ENCODE assay signal across 23 cellular contexts in genomic region chr16:26391833-26392232, GRCh38.
"Had no signal": no experiment of that assay in that cellular context is flagged by ENCODE, and none has a peak within 500 bp of the region (broad histone marks: within the 10 kb centered on the region; RNA-seq: fewer than 3 reads in every experiment).

No MANE protein-coding gene starts in this region.

- H3K27ac ChIP-seq: foreskin keratinocyte, hepatocyte, ovary, prostate gland, spleen, tibial artery, upper lobe of left lung, uterus had no signal

- H3K36me3 Mint-ChIP-seq: stimulated activated memory B cell treated with anti-CD40 and anti-IgM and Interleukin-4, amounts not matched to agents 10 μg/mL and 1 μg/mL and 100 μg/mL, for 72 hours had no signal

- H3K9me3 ChIP-seq: mucosa of descending colon, ovary, prostate gland, tibial artery, upper lobe of left lung, uterus had no signal

- H3K27me3 ChIP-seq: foreskin keratinocyte, hepatocyte, ovary, tibial artery, upper lobe of left lung, uterus had no signal

- H3K4me1 ChIP-seq: foreskin keratinocyte, prostate gland, spleen, tibial artery, upper lobe of left lung, uterus had no signal

- H3K27me3 Mint-ChIP-seq: dendritic cell treated with granulocyte-macrophage colony-stimulating factor and Interleukin-4, amounts not matched to agents 40 ng/mL and 50 ng/mL, for 4 days; stimulated activated memory B cell treated with anti-CD40 and anti-IgM and Interleukin-4, amounts not matched to agents 10 μg/mL and 1 μg/mL and 100 μg/mL, for 72 hours had no signal

- H3K4me3 ChIP-seq: hepatocyte, mucosa of descending colon, ovary, prostate gland, spleen, tibial artery, upper lobe of left lung, uterus had no signal

- H3K27ac Mint-ChIP-seq: dendritic cell treated with granulocyte-macrophage colony-stimulating factor and Interleukin-4, amounts not matched to agents 40 ng/mL and 50 ng/mL, for 4 days; naive thymus-derived CD8-positive, alpha-beta T cell; stimulated activated memory B cell treated with anti-CD40 and anti-IgM and Interleukin-4, amounts not matched to agents 10 μg/mL and 1 μg/mL and 100 μg/mL, for 72 hours; stimulated activated naive CD8-positive, alpha-beta T cell treated with anti-CD3 and anti-CD28 coated beads, Interleukin-15, Interleukin-2, amounts not matched to agents 100 ng/mL and 50 ng/mL, for 24 hours had no signal

- H3K9me3 Mint-ChIP-seq: stimulated activated naive CD8-positive, alpha-beta T cell treated with anti-CD3 and anti-CD28 coated beads, Interleukin-15, Interleukin-2, amounts not matched to agents 100 ng/mL and 50 ng/mL, for 24 hours had no signal

- ATAC-seq: foreskin keratinocyte; left lobe of liver; mucosa of descending colon; naive thymus-derived CD8-positive, alpha-beta T cell; sciatic nerve; stimulated activated memory B cell treated with anti-CD40 and anti-IgM and Interleukin-4, amounts not matched to agents 10 μg/mL and 1 μg/mL and 100 μg/mL, for 72 hours had no signal

- DNase-seq: foreskin keratinocyte; head of caudate nucleus; islet precursor cell; mammary epithelial cell; mucosa of descending colon; naive thymus-derived CD8-positive, alpha-beta T cell; nucleus accumbens; ovary; spleen; stimulated activated CD4-positive, alpha-beta T cell treated with anti-CD3 and anti-CD28 coated beads, Interleukin-15, amount 100 ng/mL, for 24 hours; stimulated activated CD4-positive, alpha-beta T cell treated with anti-CD3 and anti-CD28 coated beads, Interleukin-1b, Interleukin-23, amount 100 ng/mL, for 48 hours; stimulated activated CD4-positive, alpha-beta T cell treated with anti-CD3 and anti-CD28 coated beads, Interleukin-4, amount 100 ng/mL, for 24 hours; tibial artery; upper lobe of left lung; uterus had no signal

- H3K79me2 ChIP-seq: hepatocyte had no signal

- H2AFZ ChIP-seq: hepatocyte had no signal

- H3K4me3 Mint-ChIP-seq: dendritic cell treated with granulocyte-macrophage colony-stimulating factor and Interleukin-4, amounts not matched to agents 40 ng/mL and 50 ng/mL, for 4 days; naive thymus-derived CD8-positive, alpha-beta T cell; neural crest cell; stimulated activated memory B cell treated with anti-CD40 and anti-IgM and Interleukin-4, amounts not matched to agents 10 μg/mL and 1 μg/mL and 100 μg/mL, for 72 hours; stimulated activated naive CD8-positive, alpha-beta T cell treated with anti-CD3 and anti-CD28 coated beads, Interleukin-15, Interleukin-2, amounts not matched to agents 100 ng/mL and 50 ng/mL, for 24 hours had no signal

- H3K4me1 Mint-ChIP-seq: naive thymus-derived CD8-positive, alpha-beta T cell; neural crest cell; stimulated activated memory B cell treated with anti-CD40 and anti-IgM and Interleukin-4, amounts not matched to agents 10 μg/mL and 1 μg/mL and 100 μg/mL, for 72 hours had no signal

- H3K4me2 ChIP-seq: hepatocyte had no signal

- H3K36me3 ChIP-seq: ovary, prostate gland, spleen, tibial artery, upper lobe of left lung, uterus had no signal
